ENCODE assay signal across 2 cellular contexts in the genomic region with DNA sequence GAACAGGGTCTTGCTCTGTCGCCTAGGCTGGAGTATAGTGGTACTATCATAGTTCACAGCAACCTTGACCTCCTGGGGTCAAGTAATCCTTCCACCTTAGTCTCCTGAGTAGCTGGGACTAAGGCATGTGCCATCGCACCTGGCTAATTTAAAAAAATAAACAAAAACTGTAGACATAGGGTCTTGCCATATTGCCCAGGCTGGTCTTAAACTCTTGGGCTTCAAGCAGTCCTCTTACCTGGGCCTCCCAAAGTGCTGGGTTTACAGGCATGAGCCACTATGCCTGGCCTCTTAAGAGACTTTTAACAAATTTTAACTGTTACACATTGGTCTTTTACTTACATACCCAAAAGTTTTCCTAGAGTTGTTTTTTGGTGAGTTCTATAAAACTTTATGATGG.
TF ChIP-seq lines count a peak whose summit lies in the region.

No MANE protein-coding gene starts in this region.

TF ChIP-seq in GM23338, 12 proteins besides CTCF, POLR2A, EP300 and RAD21:
- TF ChIP-seq, protein P1, sequence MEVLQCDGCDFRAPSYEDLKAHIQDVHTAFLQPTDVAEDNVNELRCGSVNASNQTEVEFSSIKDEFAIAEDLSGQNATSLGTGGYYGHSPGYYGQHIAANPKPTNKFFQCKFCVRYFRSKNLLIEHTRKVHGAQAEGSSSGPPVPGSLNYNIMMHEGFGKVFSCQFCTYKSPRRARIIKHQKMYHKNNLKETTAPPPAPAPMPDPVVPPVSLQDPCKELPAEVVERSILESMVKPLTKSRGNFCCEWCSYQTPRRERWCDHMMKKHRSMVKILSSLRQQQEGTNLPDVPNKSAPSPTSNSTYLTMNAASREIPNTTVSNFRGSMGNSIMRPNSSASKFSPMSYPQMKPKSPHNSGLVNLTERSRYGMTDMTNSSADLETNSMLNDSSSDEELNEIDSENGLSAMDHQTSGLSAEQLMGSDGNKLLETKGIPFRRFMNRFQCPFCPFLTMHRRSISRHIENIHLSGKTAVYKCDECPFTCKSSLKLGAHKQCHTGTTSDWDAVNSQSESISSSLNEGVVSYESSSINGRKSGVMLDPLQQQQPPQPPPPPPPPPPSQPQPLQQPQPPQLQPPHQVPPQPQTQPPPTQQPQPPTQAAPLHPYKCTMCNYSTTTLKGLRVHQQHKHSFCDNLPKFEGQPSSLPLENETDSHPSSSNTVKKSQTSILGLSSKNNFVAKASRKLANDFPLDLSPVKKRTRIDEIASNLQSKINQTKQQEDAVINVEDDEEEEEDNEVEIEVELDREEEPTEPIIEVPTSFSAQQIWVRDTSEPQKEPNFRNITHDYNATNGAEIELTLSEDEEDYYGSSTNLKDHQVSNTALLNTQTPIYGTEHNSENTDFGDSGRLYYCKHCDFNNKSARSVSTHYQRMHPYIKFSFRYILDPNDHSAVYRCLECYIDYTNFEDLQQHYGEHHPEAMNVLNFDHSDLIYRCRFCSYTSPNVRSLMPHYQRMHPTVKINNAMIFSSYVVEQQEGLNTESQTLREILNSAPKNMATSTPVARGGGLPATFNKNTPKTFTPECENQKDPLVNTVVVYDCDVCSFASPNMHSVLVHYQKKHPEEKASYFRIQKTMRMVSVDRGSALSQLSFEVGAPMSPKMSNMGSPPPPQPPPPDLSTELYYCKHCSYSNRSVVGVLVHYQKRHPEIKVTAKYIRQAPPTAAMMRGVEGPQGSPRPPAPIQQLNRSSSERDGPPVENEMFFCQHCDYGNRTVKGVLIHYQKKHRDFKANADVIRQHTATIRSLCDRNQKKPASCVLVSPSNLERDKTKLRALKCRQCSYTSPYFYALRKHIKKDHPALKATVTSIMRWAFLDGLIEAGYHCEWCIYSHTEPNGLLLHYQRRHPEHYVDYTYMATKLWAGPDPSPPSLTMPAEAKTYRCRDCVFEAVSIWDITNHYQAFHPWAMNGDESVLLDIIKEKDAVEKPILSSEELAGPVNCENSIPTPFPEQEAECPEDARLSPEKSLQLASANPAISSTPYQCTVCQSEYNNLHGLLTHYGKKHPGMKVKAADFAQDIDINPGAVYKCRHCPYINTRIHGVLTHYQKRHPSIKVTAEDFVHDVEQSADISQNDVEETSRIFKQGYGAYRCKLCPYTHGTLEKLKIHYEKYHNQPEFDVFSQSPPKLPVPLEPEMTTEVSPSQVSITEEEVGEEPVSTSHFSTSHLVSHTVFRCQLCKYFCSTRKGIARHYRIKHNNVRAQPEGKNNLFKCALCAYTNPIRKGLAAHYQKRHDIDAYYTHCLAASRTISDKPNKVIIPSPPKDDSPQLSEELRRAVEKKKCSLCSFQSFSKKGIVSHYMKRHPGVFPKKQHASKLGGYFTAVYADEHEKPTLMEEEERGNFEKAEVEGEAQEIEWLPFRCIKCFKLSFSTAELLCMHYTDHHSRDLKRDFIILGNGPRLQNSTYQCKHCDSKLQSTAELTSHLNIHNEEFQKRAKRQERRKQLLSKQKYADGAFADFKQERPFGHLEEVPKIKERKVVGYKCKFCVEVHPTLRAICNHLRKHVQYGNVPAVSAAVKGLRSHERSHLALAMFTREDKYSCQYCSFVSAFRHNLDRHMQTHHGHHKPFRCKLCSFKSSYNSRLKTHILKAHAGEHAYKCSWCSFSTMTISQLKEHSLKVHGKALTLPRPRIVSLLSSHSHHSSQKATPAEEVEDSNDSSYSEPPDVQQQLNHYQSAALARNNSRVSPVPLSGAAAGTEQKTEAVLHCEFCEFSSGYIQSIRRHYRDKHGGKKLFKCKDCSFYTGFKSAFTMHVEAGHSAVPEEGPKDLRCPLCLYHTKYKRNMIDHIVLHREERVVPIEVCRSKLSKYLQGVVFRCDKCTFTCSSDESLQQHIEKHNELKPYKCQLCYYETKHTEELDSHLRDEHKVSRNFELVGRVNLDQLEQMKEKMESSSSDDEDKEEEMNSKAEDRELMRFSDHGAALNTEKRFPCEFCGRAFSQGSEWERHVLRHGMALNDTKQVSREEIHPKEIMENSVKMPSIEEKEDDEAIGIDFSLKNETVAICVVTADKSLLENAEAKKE (CRISPR knock-in tag; IDR thresholded peaks at IDR 0.05): no peak
- TF ChIP-seq NANOG (IDR thresholded peaks at IDR 0.05; ENCODE audit: borderline replicate concordance) (no peak), ZNF331 (CRISPR knock-in tag; IDR thresholded peaks at IDR 0.05; ENCODE audit: low read depth) (no peak)

TF ChIP-seq in K562, 482 proteins besides CTCF, POLR2A, EP300 and RAD21 (continued from another document):
- TF ChIP-seq, protein P2, sequence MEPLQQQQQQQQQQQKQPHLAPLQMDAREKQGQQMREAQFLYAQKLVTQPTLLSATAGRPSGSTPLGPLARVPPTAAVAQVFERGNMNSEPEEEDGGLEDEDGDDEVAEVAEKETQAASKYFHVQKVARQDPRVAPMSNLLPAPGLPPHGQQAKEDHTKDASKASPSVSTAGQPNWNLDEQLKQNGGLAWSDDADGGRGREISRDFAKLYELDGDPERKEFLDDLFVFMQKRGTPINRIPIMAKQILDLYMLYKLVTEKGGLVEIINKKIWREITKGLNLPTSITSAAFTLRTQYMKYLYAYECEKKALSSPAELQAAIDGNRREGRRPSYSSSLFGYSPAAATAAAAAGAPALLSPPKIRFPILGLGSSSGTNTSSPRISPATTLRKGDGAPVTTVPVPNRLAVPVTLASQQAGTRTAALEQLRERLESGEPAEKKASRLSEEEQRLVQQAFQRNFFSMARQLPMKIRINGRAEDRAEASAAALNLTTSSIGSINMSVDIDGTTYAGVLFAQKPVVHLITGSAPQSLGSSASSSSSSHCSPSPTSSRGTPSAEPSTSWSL (CRISPR knock-in tag; IDR thresholded peaks at IDR 0.05; ENCODE audit: borderline replicate concordance): no peak
- TF ChIP-seq, protein P3, sequence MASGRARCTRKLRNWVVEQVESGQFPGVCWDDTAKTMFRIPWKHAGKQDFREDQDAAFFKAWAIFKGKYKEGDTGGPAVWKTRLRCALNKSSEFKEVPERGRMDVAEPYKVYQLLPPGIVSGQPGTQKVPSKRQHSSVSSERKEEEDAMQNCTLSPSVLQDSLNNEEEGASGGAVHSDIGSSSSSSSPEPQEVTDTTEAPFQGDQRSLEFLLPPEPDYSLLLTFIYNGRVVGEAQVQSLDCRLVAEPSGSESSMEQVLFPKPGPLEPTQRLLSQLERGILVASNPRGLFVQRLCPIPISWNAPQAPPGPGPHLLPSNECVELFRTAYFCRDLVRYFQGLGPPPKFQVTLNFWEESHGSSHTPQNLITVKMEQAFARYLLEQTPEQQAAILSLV (tag; IDR thresholded peaks at IDR 0.05): no peak
- TF ChIP-seq ILK (tag; IDR thresholded peaks at IDR 0.05; ENCODE audit: borderline replicate concordance, low read depth): no peak
- peak in 1 of 2 experiments; percentile 13; a peak in 1 of 4 replicates for TF ChIP-seq KDM1A (IDR thresholded peaks at IDR 0.05)
- TF ChIP-seq PHF21A (IDR thresholded peaks at IDR 0.05; ENCODE audit: borderline replicate concordance, low read depth): no peak
- peak; percentile 69 for TF ChIP-seq ESRRA (IDR thresholded peaks at IDR 0.05; ENCODE audit: borderline replicate concordance, low read depth)
